In the genomic region with DNA sequence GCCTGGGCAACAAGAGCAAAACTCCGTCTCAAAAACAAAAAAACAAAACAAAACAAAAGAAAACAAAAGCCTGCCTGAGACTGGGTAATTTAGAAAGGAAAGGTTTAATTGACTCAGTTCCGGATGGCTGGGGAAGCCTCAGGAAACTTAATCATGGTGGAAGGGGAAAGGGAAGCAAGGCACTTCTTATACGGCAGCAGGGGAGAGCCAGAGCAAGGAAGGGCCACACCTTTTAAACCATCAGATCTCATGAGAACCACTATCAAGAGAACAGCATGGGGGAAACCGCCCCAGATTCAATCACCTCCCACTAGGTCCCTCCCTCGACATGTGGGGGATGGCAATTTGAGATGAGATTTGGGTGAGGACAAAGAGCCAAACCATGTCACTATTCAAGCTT, we compare ENCODE assay signal across 22 cellular contexts.
DNase-seq lines count a peak whose midpoint lies in the region; ATAC-seq lines count a peak whose summit lies in the region.
"Had no signal": no experiment of that assay in that cellular context is flagged by ENCODE, and none has a peak within 500 bp of the region (broad histone marks: within the 10 kb centered on the region; RNA-seq: fewer than 3 reads in every experiment).

No MANE protein-coding gene starts in this region.

- no peaks in the 10 kb centered on the region for H3K4me1 Mint-ChIP-seq in activated naive CD4-positive, alpha-beta T cell treated with anti-CD3 and anti-CD28 coated beads, Interleukin-2, amount 10 ng/mL, durations not matched to agents 7 days and 5 days
- no peaks in the 10 kb centered on the region for H3K4me1 Mint-ChIP-seq in T-helper 17 cell

- H3K9me3 Mint-ChIP-seq in activated naive CD4-positive, alpha-beta T cell treated with anti-CD3 and anti-CD28 coated beads, Interleukin-2, amount 10 ng/mL, durations not matched to agents 7 days and 5 days, result no peaks in the 10 kb centered on the region
- no peaks in the 10 kb centered on the region for H3K9me3 Mint-ChIP-seq in activated naive CD4-positive, alpha-beta T cell treated with anti-CD3 and anti-CD28 coated beads, Interleukin-2, amount 50 U/mL, for 72 hours
- H3K9me3 Mint-ChIP-seq: HFFc6 had no signal

- H3K9me3 ChIP-seq in T-helper 17 cell (ENCODE audit: control insufficient read depth, low read length, poor library complexity, severe bottlenecking), result no peaks in the 10 kb centered on the region
- H3K9me3 ChIP-seq: Caco-2, SJCRH30, upper lobe of right lung had no signal

- no peak overlapping the region for H3K4me3 Mint-ChIP-seq in activated naive CD4-positive, alpha-beta T cell treated with anti-CD3 and anti-CD28 coated beads, Interleukin-2, amount 10 ng/mL, durations not matched to agents 7 days and 5 days
- H3K4me3 Mint-ChIP-seq in T-helper 17 cell, result peak overlapping the region; percentile 25
- H3K4me3 Mint-ChIP-seq: HFFc6 had no signal

- ATAC-seq in activated naive CD4-positive, alpha-beta T cell treated with anti-CD3 and anti-CD28 coated beads, Interleukin-2, amount 50 U/mL, for 72 hours, result no peak
- no peak for ATAC-seq in T-helper 17 cell
- ATAC-seq: Panc1, upper lobe of right lung had no signal

- peaks cover 22% of the 10 kb centered on the region for H3K36me3 Mint-ChIP-seq in activated naive CD4-positive, alpha-beta T cell treated with anti-CD3 and anti-CD28 coated beads, Interleukin-2, amount 10 ng/mL, durations not matched to agents 7 days and 5 days
- no peaks in the 10 kb centered on the region for H3K36me3 Mint-ChIP-seq in activated naive CD4-positive, alpha-beta T cell treated with anti-CD3 and anti-CD28 coated beads, Interleukin-2, amount 50 U/mL, for 72 hours
- no peaks in the 10 kb centered on the region for H3K36me3 Mint-ChIP-seq in T-helper 17 cell (ENCODE audit: low read depth)

- CTCF ChIA-PET in activated naive CD4-positive, alpha-beta T cell treated with anti-CD3 and anti-CD28 coated beads, Interleukin-2, amount 10 ng/mL, durations not matched to agents 7 days and 5 days (lab: Charles Lee), result no interaction called here

- H3K27ac Mint-ChIP-seq in activated naive CD4-positive, alpha-beta T cell treated with anti-CD3 and anti-CD28 coated beads, Interleukin-2, amount 10 ng/mL, durations not matched to agents 7 days and 5 days, result peak overlapping the region; percentile 67
- no peak overlapping the region for H3K27ac Mint-ChIP-seq in activated naive CD4-positive, alpha-beta T cell treated with anti-CD3 and anti-CD28 coated beads, Interleukin-2, amount 50 U/mL, for 72 hours
- no peak overlapping the region for H3K27ac Mint-ChIP-seq in T-helper 17 cell
- H3K27ac Mint-ChIP-seq: HFFc6 had no signal

- DNase-seq in activated naive CD4-positive, alpha-beta T cell treated with anti-CD3 and anti-CD28 coated beads, Interleukin-2, amount 10 ng/mL, durations not matched to agents 7 days and 5 days, result no peak
- DNase-seq in activated naive CD4-positive, alpha-beta T cell treated with anti-CD3 and anti-CD28 coated beads, Interleukin-2, amount 50 U/mL, for 72 hours (ENCODE audit: low spot score in 2 of 2), result no peak
- no peak for DNase-seq in T-helper 17 cell
- peak; percentile 88 for DNase-seq in glomerular endothelial cell (ENCODE audit: extremely low read depth, low read depth, low spot score)
- peak; percentile 14 for DNase-seq in renal cortical epithelial cell (ENCODE audit: low read depth)
- DNase-seq in superior temporal gyrus (ENCODE audit: extremely low spot score), result no peak
- no peak for DNase-seq in ecto neural progenitor cell (ENCODE audit: low spot score)
- no peak for DNase-seq in NCI-H2171 treated with DMSO at 0.1 percent for 48 hours (lab: John Stamatoyannopoulos, UW)
- DNase-seq: activated CD4-positive, alpha-beta T cell treated with anti-CD3 and anti-CD28 coated beads, Interleukin-2, amount 50 U/mL, for 1 hour; activated gamma-delta T cell; amniotic stem cell; Caco-2; HFFc6; NCI-H1105; NCI-H2081; NCI-H510A treated with DMSO at 0.1 percent for 48 hours; right cardiac atrium; SJCRH30; stimulated activated CD4-positive, alpha-beta T cell treated with anti-CD3 and anti-CD28 coated beads, Interleukin-12 subunit alpha, Interleukin-12 subunit beta, amount 100 ng/mL, for 4 hours; T-helper 1 cell; upper lobe of right lung had no signal

- no peaks in the 10 kb centered on the region for H3K27me3 Mint-ChIP-seq in activated naive CD4-positive, alpha-beta T cell treated with anti-CD3 and anti-CD28 coated beads, Interleukin-2, amount 10 ng/mL, durations not matched to agents 7 days and 5 days
- no peaks in the 10 kb centered on the region for H3K27me3 Mint-ChIP-seq in T-helper 17 cell

Comparison
In these comparisons a context has a peak if more than half of its experiments do, and no peak if none do; other contexts are left out.
1. DNase-seq: peak in glomerular endothelial cell (single experiment) and renal cortical epithelial cell (single experiment); none in activated naive CD4-positive, alpha-beta T cell treated with anti-CD3 and anti-CD28 coated beads, Interleukin-2, amount 10 ng/mL, durations not matched to agents 7 days and 5 days (single experiment), activated naive CD4-positive, alpha-beta T cell treated with anti-CD3 and anti-CD28 coated beads, Interleukin-2, amount 50 U/mL, for 72 hours (0 of 2), T-helper 17 cell (0 of 3), superior temporal gyrus (single experiment), ecto neural progenitor cell (single experiment) and NCI-H2171 treated with DMSO at 0.1 percent for 48 hours (single experiment).